Comparison of ENCODE assay signal across 1 cellular context in genomic region chr5:81018608-81019007, GRCh38. TPM values are rescaled to one million over a fixed set of nuclear protein-coding genes. Genes with fewer than 3 reads are reported as not detected.
"Had no signal": no experiment of that assay in that cellular context is flagged by ENCODE, and none has a peak within 500 bp of the region (broad histone marks: within the 10 kb centered on the region; RNA-seq: fewer than 3 reads in every experiment).

No MANE protein-coding gene starts in this region.

RNA-seq across cellular contexts. Expression of gene RASGRF2, which starts 58.4 kb away (rescaled TPM):
- total RNA-seq: SK-MEL-5 had no signal
